ENCODE assay signal across 8 cellular contexts in genomic region chr2:65054749-65055426, GRCh38. TPM values are rescaled to one million over a fixed set of nuclear protein-coding genes. Genes with fewer than 3 reads are reported as not detected.
DNase-seq lines count a peak whose midpoint lies in the region; ATAC-seq, FAIRE-seq and TF ChIP-seq lines count a peak whose summit lies in the region.

No MANE protein-coding gene starts in this region.

- no peaks in the 10 kb centered on the region for H3K36me3 ChIP-seq in DND-41 (ENCODE audit: insufficient read depth, low read length)
- peaks cover 14% of the 10 kb centered on the region; the same call in 1 of the 2 replicates for H3K36me3 ChIP-seq in Karpas-422 (ENCODE audit: insufficient read depth, low read length)
- no peaks in the 10 kb centered on the region for H3K36me3 ChIP-seq in neural progenitor cell
- H3K36me3 ChIP-seq in small intestine (ENCODE audit: control insufficient read depth in 2 of 2, insufficient read depth in 2 of 2, low read length in 2 of 2) = no peaks in the 10 kb centered on the region

- H3K4me3 Mint-ChIP-seq in chondrocyte (ENCODE audit: unreplicated experiment) (peak overlapping the region; percentile 98), neural progenitor cell (peak overlapping the region; percentile 95)

- H4K20me1 ChIP-seq in DND-41 (ENCODE audit: insufficient read depth, low read length) (peaks cover 13% of the 10 kb centered on the region; the same call in 1 of the 2 replicates), Karpas-422 (ENCODE audit: insufficient read depth, low read depth, low read length) (no peaks in the 10 kb centered on the region), neural progenitor cell (ENCODE audit: low read depth) (peaks cover 22% of the 10 kb centered on the region)

- no peaks in the 10 kb centered on the region for H3K9me2 ChIP-seq in Karpas-422 (replicated peaks; ENCODE audit: insufficient read depth, low read length)

- FAIRE-seq in small intestine (lab: Jason Lieb, UNC) = no peak

- H3K9me3 ChIP-seq in DND-41 (ENCODE audit: insufficient read depth, low read length, severe bottlenecking) (no peaks in the 10 kb centered on the region), Karpas-422 (ENCODE audit: low read length) (no peaks in the 10 kb centered on the region), neural progenitor cell (ENCODE audit: low read depth) (no peaks in the 10 kb centered on the region), small intestine (ENCODE audit: control insufficient read depth, low read depth) (no peaks in the 10 kb centered on the region)

- no peaks in the 10 kb centered on the region for H3K27me3 Mint-ChIP-seq in chondrocyte (ENCODE audit: low read depth)
- H3K27me3 Mint-ChIP-seq in neural progenitor cell (ENCODE audit: insufficient read depth, low read depth) = peaks cover 9% of the 10 kb centered on the region

- H3K9me3 Mint-ChIP-seq in chondrocyte (ENCODE audit: low read depth) = peaks cover 3% of the 10 kb centered on the region
- peaks cover 4% of the 10 kb centered on the region for H3K9me3 Mint-ChIP-seq in neural progenitor cell

- 65 to 77% (median 71%) methylated on average over 5 of the region's 5 CpGs for WGBS in small intestine, 3 donors

- H3K4me3 ChIP-seq in DND-41 (ENCODE audit: low read depth in 1 of 2, low read length in 2 of 2) (peak overlapping the region in 1 of 2 experiments; percentile 83; a peak in 2 of 4 replicates), Karpas-422 (ENCODE audit: low read length) (peak overlapping the region; percentile 87), neural progenitor cell (peak overlapping the region; percentile 59), small intestine (ENCODE audit: low read depth in 1 of 2, low read length in 2 of 2) (no peak overlapping the region)

- DNase-seq in DND-41 = no peak
- DNase-seq in Karpas-422 = no peak
- DNase-seq in chondrocyte (ENCODE audit: low spot score) = no peak
- no peak for DNase-seq in neural progenitor cell (ENCODE audit: low spot score)
- no peak for DNase-seq in Right ventricle myocardium superior
- DNase-seq in COLO668 (lab: John Stamatoyannopoulos, UW; ENCODE audit: unreplicated experiment) = no peak
- no peak for DNase-seq in small intestine
- DNase-seq in 8988T = no peak

- TF ChIP-seq CTCF in DND-41 (IDR thresholded peaks at IDR 0.05; ENCODE audit: borderline replicate concordance, extremely low read depth, low read length, poor library complexity, severe bottlenecking) (no peak), chondrocyte (IDR thresholded peaks at IDR 0.05) (no peak), neural progenitor cell (IDR thresholded peaks at IDR 0.05) (no peak)

- H3K27ac Mint-ChIP-seq in chondrocyte (ENCODE audit: unreplicated experiment) (no peak overlapping the region), neural progenitor cell (no peak overlapping the region)

- H3K79me2 ChIP-seq in DND-41 (ENCODE audit: insufficient read depth, low read length) = peaks cover 29% of the 10 kb centered on the region
- peaks cover 49% of the 10 kb centered on the region for H3K79me2 ChIP-seq in Karpas-422 (ENCODE audit: low read length)
- H3K79me2 ChIP-seq in neural progenitor cell (ENCODE audit: low read depth) = peaks cover 45% of the 10 kb centered on the region

- peak overlapping the region; percentile 94; the same call in 1 of the 2 replicates for H2AFZ ChIP-seq in DND-41 (ENCODE audit: low read depth, low read length)
- H2AFZ ChIP-seq in Karpas-422 (ENCODE audit: low read length) = no peak overlapping the region
- H2AFZ ChIP-seq in neural progenitor cell (replicated peaks) = no peak overlapping the region

- ATAC-seq in DND-41 (ENCODE audit: insufficient read depth, low read depth) (no peak), Right ventricle myocardium superior (ENCODE audit: poor library complexity) (no peak)

- peak overlapping the region; percentile 75 for H3K9ac ChIP-seq in DND-41 (ENCODE audit: low read depth, low read length)
- H3K9ac ChIP-seq in Karpas-422 (ENCODE audit: low read length) = peak overlapping the region; percentile 74
- no peak overlapping the region for H3K9ac ChIP-seq in neural progenitor cell

- H3K27ac ChIP-seq in DND-41 (ENCODE audit: low read length) (peak overlapping the region; percentile 71; the same call in 1 of the 2 replicates), Karpas-422 (ENCODE audit: low read length) (peak overlapping the region; percentile 33; the same call in 1 of the 2 replicates), neural progenitor cell (no peak overlapping the region), small intestine (ENCODE audit: low read depth in 1 of 2, low read length in 1 of 2) (peak overlapping the region in 1 of 2 donors; percentile 82)

- H3F3A ChIP-seq in neural progenitor cell (ENCODE audit: low read depth) = peaks cover 4% of the 10 kb centered on the region

- H3K4me2 ChIP-seq in DND-41 (ENCODE audit: insufficient read depth, low read length) = peak overlapping the region; percentile 92
- H3K4me2 ChIP-seq in Karpas-422 (ENCODE audit: low read depth, low read length, poor library complexity, severe bottlenecking) = peak overlapping the region; percentile 93
- peak overlapping the region; percentile 81 for H3K4me2 ChIP-seq in neural progenitor cell

- H3K4me1 Mint-ChIP-seq in chondrocyte (ENCODE audit: low read depth) (peaks cover 27% of the 10 kb centered on the region), neural progenitor cell (peaks cover 35% of the 10 kb centered on the region)

- intact Hi-C loops in Right ventricle myocardium superior (cut with DNase I) = no loop called here

- H3K36me3 Mint-ChIP-seq in chondrocyte (ENCODE audit: low read depth) (no peaks in the 10 kb centered on the region), neural progenitor cell (peaks cover 2% of the 10 kb centered on the region)

- H3K27me3 ChIP-seq in DND-41 (ENCODE audit: insufficient read depth, low read length, poor library complexity) (no peaks in the 10 kb centered on the region), Karpas-422 (ENCODE audit: low read length) (no peaks in the 10 kb centered on the region), neural progenitor cell (no peaks in the 10 kb centered on the region), small intestine (ENCODE audit: control insufficient read depth in 2 of 2, insufficient read depth in 2 of 2, low read length in 2 of 2) (no peaks in the 10 kb centered on the region)

- peaks cover 49% of the 10 kb centered on the region for H3K4me1 ChIP-seq in DND-41 (ENCODE audit: insufficient read depth, low read length)
- H3K4me1 ChIP-seq in Karpas-422 (ENCODE audit: low read length) = peaks cover 74% of the 10 kb centered on the region
- peaks cover 14% of the 10 kb centered on the region for H3K4me1 ChIP-seq in neural progenitor cell
- peaks cover 7 to 9% of the 10 kb centered on the region in 2 donors for H3K4me1 ChIP-seq in small intestine (ENCODE audit: control insufficient read depth in 2 of 2, insufficient read depth in 1 of 2, low read depth in 1 of 2, low read length in 1 of 2)

RNA-seq across cellular contexts. Expression of gene CEP68, which starts 1.3 kb away (rescaled TPM):
- 23.4 and 25.8 TPM in 2 replicates for total RNA-seq in Karpas-422 (2014; rRNA removed; shearing (Covaris generic); ENCODE audit: low replicate concordance)
- total RNA-seq in chondrocyte = 9.0 to 13.0 TPM (median 12.2 TPM) in 3 replicates
- total RNA-seq in neural progenitor cell (ENCODE audit: low replicate concordance) = 33.3 and 36.2 TPM in 2 replicates
- total RNA-seq in Right ventricle myocardium superior = 19.5 TPM
- polyA plus RNA-seq in small intestine = 1 to 10 TPM in 2 of 3 donors, under 1 TPM in 1; 0.89 to 7.0 (median 2.4) TPM

Comparison
In these comparisons a context has a peak if more than half of its experiments do, and no peak if none do; other contexts are left out.
1. H3K4me3 ChIP-seq: peak in Karpas-422 (single experiment) and neural progenitor cell (single experiment); none in small intestine (0 of 2).
2. Peak in every context shown above with its lines, with median percentiles within 50 percentile points of each other: H3K4me2 ChIP-seq.